Comparison of ENCODE assay signal across 10 cellular contexts in the genomic region with DNA sequence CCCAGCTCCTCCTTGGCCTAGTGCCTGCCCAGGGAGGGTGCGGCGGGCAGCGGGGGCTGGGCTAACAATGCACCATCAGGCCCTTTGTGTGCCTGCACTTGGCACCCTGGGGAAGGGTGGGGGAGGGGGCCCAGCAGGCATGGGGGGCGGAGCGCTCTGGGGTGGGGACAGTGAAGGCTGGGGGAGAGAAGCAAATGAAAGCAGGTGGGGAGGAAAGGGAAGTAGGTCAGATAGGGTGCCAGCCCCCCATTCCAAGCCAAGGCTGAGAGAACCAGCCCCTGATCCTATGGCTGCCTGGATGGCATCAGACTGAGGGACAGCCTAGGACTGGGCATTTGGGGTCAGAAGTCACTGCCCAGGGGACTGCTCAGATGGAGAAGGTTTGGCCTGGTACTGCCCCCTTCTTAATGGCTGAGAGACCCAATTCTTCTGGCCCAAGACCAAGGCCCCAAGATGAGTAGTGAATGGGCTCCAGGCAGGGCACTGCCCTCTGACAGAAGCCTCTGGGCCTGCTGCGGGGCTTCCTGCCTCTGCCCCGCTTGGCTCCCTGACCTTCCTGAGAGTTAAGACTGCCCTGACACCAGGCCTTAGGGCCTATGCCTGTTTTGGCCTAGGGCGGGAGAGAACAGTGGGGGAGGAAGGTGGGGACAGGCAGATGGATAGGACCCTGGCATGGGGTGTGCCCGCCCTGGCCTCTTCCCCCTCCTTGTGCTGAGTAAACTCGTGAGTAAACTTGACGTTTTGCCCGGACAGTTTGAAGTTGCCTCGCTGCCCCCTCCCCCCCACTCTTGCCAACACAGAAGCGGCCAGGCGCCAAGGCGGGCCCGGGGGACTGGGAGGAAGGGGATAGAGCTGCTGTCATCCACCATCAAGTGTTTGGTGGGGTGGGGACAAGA. TPM values are rescaled to one million over a fixed set of nuclear protein-coding genes. Genes with fewer than 3 reads are reported as not detected.
A peak's percentile ranks its signal among the peaks of the same experiment; 100 is the strongest.
DNase-seq lines count a peak whose midpoint lies in the region; ATAC-seq, FAIRE-seq and TF ChIP-seq lines count a peak whose summit lies in the region.
"Had no signal": no experiment of that assay in that cellular context is flagged by ENCODE, and none has a peak within 500 bp of the region (broad histone marks: within the 10 kb centered on the region; RNA-seq: fewer than 3 reads in every experiment).

No MANE protein-coding gene starts in this region.

- no peak for TF ChIP-seq CTCF in HFF-Myc (IDR thresholded peaks at IDR 0.05; ENCODE audit: low read depth, low read length, missing control alignments)

- ATAC-seq in HG02852 (IDR thresholded peaks at IDR 0.05; ENCODE audit: unreplicated experiment), result no peak

- intact Hi-C loops in activated T-helper 2 cell treated with anti-CD3 and anti-CD28 coated beads, Interferon-gamma antibody, Interleukin-2, Interleukin-4, amounts not matched to agents 10 μg/mL and 5 μg/mL and 100 μg/mL, durations not matched to agents 14 hours and 24 hours and 36 hours (cut with micrococcal nuclease), result loop anchor here (10.0 kb wide), 1 partner anchor 51 kb away; the partner anchor contains the start of gene PBXIP1

- H3K4me1 Mint-ChIP-seq in activated T-helper 2 cell treated with anti-CD3 and anti-CD28 coated beads, Interferon-gamma antibody, Interleukin-2, Interleukin-4, amounts not matched to agents 10 μg/mL and 5 μg/mL and 100 μg/mL, durations not matched to agents 14 hours and 24 hours and 36 hours (ENCODE audit: low read depth), result peaks cover 30% of the 10 kb centered on the region

- H3K27ac ChIP-seq in skin epidermis, result peak overlapping the region; percentile 8 to 99 (median 96)
- H3K27ac ChIP-seq: SJSA1 had no signal

- H3K4me3 ChIP-seq in HFF-Myc (replicated peaks; ENCODE audit: low read depth, low read length) (peak overlapping the region; percentile 93; the same call in 1 of the 2 replicates), skin epidermis (peak overlapping the region in 6 of 7 experiments; percentile 70 to 90 (median 80))

- H3K9me3 Mint-ChIP-seq in activated T-helper 2 cell treated with anti-CD3 and anti-CD28 coated beads, Interferon-gamma antibody, Interleukin-2, Interleukin-4, amounts not matched to agents 10 μg/mL and 5 μg/mL and 100 μg/mL, durations not matched to agents 14 hours and 24 hours and 36 hours, result no peaks in the 10 kb centered on the region

- peaks cover 38% of the 10 kb centered on the region for H3K36me3 Mint-ChIP-seq in activated T-helper 2 cell treated with anti-CD3 and anti-CD28 coated beads, Interferon-gamma antibody, Interleukin-2, Interleukin-4, amounts not matched to agents 10 μg/mL and 5 μg/mL and 100 μg/mL, durations not matched to agents 14 hours and 24 hours and 36 hours (ENCODE audit: low read depth)

- no peaks in the 10 kb centered on the region for H3K27me3 Mint-ChIP-seq in activated T-helper 2 cell treated with anti-CD3 and anti-CD28 coated beads, Interferon-gamma antibody, Interleukin-2, Interleukin-4, amounts not matched to agents 10 μg/mL and 5 μg/mL and 100 μg/mL, durations not matched to agents 14 hours and 24 hours and 36 hours (ENCODE audit: low read depth)

- no peak for DNase-seq in HFF-Myc (ENCODE audit: extremely low read depth, low read depth)
- no peak for DNase-seq in activated T-helper 2 cell treated with anti-CD3 and anti-CD28 coated beads, Interferon-gamma antibody, Interleukin-2, Interleukin-4, amounts not matched to agents 10 μg/mL and 5 μg/mL and 100 μg/mL, durations not matched to agents 14 hours and 24 hours and 36 hours (ENCODE audit: low spot score)
- peak; percentile 35 to 78 for DNase-seq in hippocampal formation (lab: John Stamatoyannopoulos, UW)
- no peak for DNase-seq in urothelium cell line (ENCODE audit: low spot score)
- DNase-seq in NCI-H82 (lab: John Stamatoyannopoulos, UW), result no peak
- DNase-seq in NCI-H2171 (lab: John Stamatoyannopoulos, UW), result no peak

- FAIRE-seq in urothelium cell line (lab: Jason Lieb, UNC), result no peak

- peak overlapping the region; percentile 96 for H3K27ac Mint-ChIP-seq in activated T-helper 2 cell treated with anti-CD3 and anti-CD28 coated beads, Interferon-gamma antibody, Interleukin-2, Interleukin-4, amounts not matched to agents 10 μg/mL and 5 μg/mL and 100 μg/mL, durations not matched to agents 14 hours and 24 hours and 36 hours

- peak overlapping the region; percentile 94 for H3K4me3 Mint-ChIP-seq in activated T-helper 2 cell treated with anti-CD3 and anti-CD28 coated beads, Interferon-gamma antibody, Interleukin-2, Interleukin-4, amounts not matched to agents 10 μg/mL and 5 μg/mL and 100 μg/mL, durations not matched to agents 14 hours and 24 hours and 36 hours (ENCODE audit: low read depth)

RNA-seq across cellular contexts. Expression of gene ZBTB7B, which starts 2.7 kb away (rescaled TPM):
- 147 and 154 TPM in 2 replicates for total RNA-seq in activated T-helper 2 cell treated with anti-CD3 and anti-CD28 coated beads, Interferon-gamma antibody, Interleukin-2, Interleukin-4, amounts not matched to agents 10 μg/mL and 5 μg/mL and 100 μg/mL, durations not matched to agents 14 hours and 24 hours and 36 hours

RNA-seq across cellular contexts. Expression of gene LENEP, which starts 11.9 kb away (rescaled TPM):
- total RNA-seq in activated T-helper 2 cell treated with anti-CD3 and anti-CD28 coated beads, Interferon-gamma antibody, Interleukin-2, Interleukin-4, amounts not matched to agents 10 μg/mL and 5 μg/mL and 100 μg/mL, durations not matched to agents 14 hours and 24 hours and 36 hours, result 0.48 and 2.0 TPM in 2 replicates
- total RNA-seq: SJSA1 had no signal

RNA-seq across cellular contexts. Expression of gene FLAD1, which starts 22.2 kb away (rescaled TPM):
- 54.9 and 60.2 TPM in 2 replicates for total RNA-seq in activated T-helper 2 cell treated with anti-CD3 and anti-CD28 coated beads, Interferon-gamma antibody, Interleukin-2, Interleukin-4, amounts not matched to agents 10 μg/mL and 5 μg/mL and 100 μg/mL, durations not matched to agents 14 hours and 24 hours and 36 hours

RNA-seq across cellular contexts. Expression of gene DCST2, which starts 28.3 kb away (rescaled TPM):
- 0.21 and 0.80 TPM in 2 replicates for total RNA-seq in activated T-helper 2 cell treated with anti-CD3 and anti-CD28 coated beads, Interferon-gamma antibody, Interleukin-2, Interleukin-4, amounts not matched to agents 10 μg/mL and 5 μg/mL and 100 μg/mL, durations not matched to agents 14 hours and 24 hours and 36 hours
- total RNA-seq: SJSA1 had no signal

RNA-seq across cellular contexts. Expression of gene DCST1, which starts 28.3 kb away (rescaled TPM):
- total RNA-seq in activated T-helper 2 cell treated with anti-CD3 and anti-CD28 coated beads, Interferon-gamma antibody, Interleukin-2, Interleukin-4, amounts not matched to agents 10 μg/mL and 5 μg/mL and 100 μg/mL, durations not matched to agents 14 hours and 24 hours and 36 hours, result 0.11 TPM in 1 of 2 replicates, not detected in the other
- total RNA-seq: pulmonary artery endothelial cell, SJSA1 had no signal

Comparison
In these comparisons a context has a peak if more than half of its experiments do, and no peak if none do; other contexts are left out.
1. DNase-seq: peak in hippocampal formation (2 of 2); none in HFF-Myc (single experiment), activated T-helper 2 cell treated with anti-CD3 and anti-CD28 coated beads, Interferon-gamma antibody, Interleukin-2, Interleukin-4, amounts not matched to agents 10 μg/mL and 5 μg/mL and 100 μg/mL, durations not matched to agents 14 hours and 24 hours and 36 hours (single experiment), urothelium cell line (single experiment), NCI-H82 (single experiment) and NCI-H2171 (single experiment).